Comparison of ENCODE assay signal across 8 cellular contexts in the genomic region with DNA sequence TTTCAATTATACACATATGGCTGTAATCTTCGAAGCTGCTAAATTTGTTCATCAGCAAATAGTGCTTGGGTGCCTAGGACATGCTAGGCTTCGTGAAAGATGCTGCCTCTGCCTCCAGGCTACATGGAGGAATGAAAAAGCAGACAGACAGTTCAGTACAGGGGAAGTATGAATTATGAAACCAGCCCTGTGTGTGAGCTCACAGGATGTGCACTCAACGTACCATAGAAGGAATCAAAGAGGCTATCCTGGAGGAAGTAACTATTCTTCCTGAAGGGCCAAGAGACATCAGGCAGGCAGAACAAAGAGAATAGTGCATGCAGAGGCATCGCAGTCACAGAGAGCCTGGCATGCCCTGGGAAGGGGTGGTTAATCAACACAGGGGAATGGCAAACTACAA.
A peak's percentile ranks its signal among the peaks of the same experiment; 100 is the strongest.
DNase-seq lines count a peak whose midpoint lies in the region; ATAC-seq and TF ChIP-seq lines count a peak whose summit lies in the region.

No MANE protein-coding gene starts in this region.

- H3K27me3 ChIP-seq in left lung: no peaks in the 10 kb centered on the region

- DNase-seq in SK-MEL-5 (ENCODE audit: low read depth, low spot score) (peak; percentile 62), left lung (no peak), GDM1 (lab: John Stamatoyannopoulos, UW) (no peak), NCI-H2196 (lab: John Stamatoyannopoulos, UW; ENCODE audit: unreplicated experiment) (no peak)
- DNase-seq in activated CD4-positive, alpha-beta T cell treated with anti-CD3 and anti-CD28 coated beads, Interleukin-2, amount 50 U/mL, for 1 hour: no peak

- in situ Hi-C loops in SK-MEL-5 (cut with HindIII; ENCODE audit: low pct_unique_long_range_greater_than_20kb, low sequenced_read_pairs): no loop called here

- H3K27ac ChIP-seq in left lung: peak overlapping the region in 1 of 2 donors; percentile 76

- H3K4me1 ChIP-seq in left lung: peaks cover 5 to 41% of the 10 kb centered on the region in 2 donors

- ATAC-seq in GM21576 (IDR thresholded peaks at IDR 0.05; ENCODE audit: unreplicated experiment) (peak; percentile 71), left lung (peak; percentile 65)
- ATAC-seq in activated CD4-positive, CD25-positive, alpha-beta regulatory T cell treated with anti-CD3 and anti-CD28 coated beads, Interleukin-2, amount 50 U/mL, for 24 hours: no peak

- TF ChIP-seq CTCF in left lung (IDR thresholded peaks at IDR 0.05): no peak

- H3K4me3 ChIP-seq in GM08714 (ENCODE audit: low read length) (peak overlapping the region; percentile 57; the same call in 1 of the 2 replicates), left lung (no peak overlapping the region)

- intact Hi-C loops in left lung (cut with DNase I): no loop called here

- no peaks in the 10 kb centered on the region for H3K9me3 ChIP-seq in left lung

- no peaks in the 10 kb centered on the region for H3K36me3 ChIP-seq in left lung

Comparison
In these comparisons a context has a peak if more than half of its experiments do, and no peak if none do; other contexts are left out.
1. ATAC-seq: peak in GM21576 (single experiment) and left lung (single experiment); none in activated CD4-positive, CD25-positive, alpha-beta regulatory T cell treated with anti-CD3 and anti-CD28 coated beads, Interleukin-2, amount 50 U/mL, for 24 hours (0 of 2).